ENCODE assay signal across 7 cellular contexts in the genomic region with DNA sequence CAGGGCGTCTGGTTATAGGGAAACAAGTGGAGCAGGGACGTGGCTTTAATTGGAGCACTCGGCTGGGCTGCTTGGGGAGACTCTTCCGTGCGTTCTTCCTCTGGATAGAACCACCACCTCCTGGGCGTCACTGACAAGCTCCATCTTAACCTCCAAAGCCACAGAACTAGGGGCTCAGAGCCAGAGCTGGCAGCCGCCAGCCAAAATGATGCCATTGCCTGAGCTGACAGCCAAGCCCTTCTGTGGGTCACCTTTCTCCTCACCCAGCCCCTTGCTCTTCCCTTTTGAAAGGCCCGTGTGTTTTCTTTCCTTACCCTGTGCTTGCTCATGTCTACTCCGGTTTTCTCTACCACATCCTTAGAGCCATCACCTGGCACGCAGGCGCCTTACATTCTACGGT.
DNase-seq lines count a peak whose midpoint lies in the region; ATAC-seq, FAIRE-seq and TF ChIP-seq lines count a peak whose summit lies in the region.
"Not testable (repeated sequence)": the region's sequence is repeated elsewhere in the genome, so short reads cannot be mapped to it uniquely, and the experiment has no call there.

No MANE protein-coding gene starts in this region.

- DNase-seq in RWPE1 (ENCODE audit: low spot score); central memory CD8-positive, alpha-beta T cell (ENCODE audit: low spot score in 2 of 2); Right ventricle myocardium inferior (ENCODE audit: missing footprints): not testable (repeated sequence)
- peak; percentile 17 for DNase-seq in left cardiac atrium
- DNase-seq in kidney = peak; percentile 29
- DNase-seq in myocyte (ENCODE audit: low read depth) = peak; percentile 57
- DNase-seq in gastrocnemius medialis = peak in 1 of 2 donors; percentile 81

- peaks cover 15% of the 10 kb centered on the region for H3K4me1 Mint-ChIP-seq in central memory CD8-positive, alpha-beta T cell

- H3K27ac ChIP-seq in RWPE1 (peak overlapping the region; percentile 40), gastrocnemius medialis (peak overlapping the region; percentile 85 to 87 (median 85))
- H3K27ac ChIP-seq in kidney (ENCODE audit: low read depth in 2 of 2, low read length in 2 of 2) = not testable (repeated sequence)

- not testable (repeated sequence) for H3K4me3 ChIP-seq in kidney (ENCODE audit: low read length in 2 of 2)
- peak overlapping the region in 1 of 4 donors; percentile 11 for H3K4me3 ChIP-seq in gastrocnemius medialis

- not testable (repeated sequence) for ATAC-seq in central memory CD8-positive, alpha-beta T cell (replicated peaks; ENCODE audit: extremely low read depth, poor library complexity, severe bottlenecking)
- ATAC-seq in Right ventricle myocardium inferior (peak; percentile 38), left cardiac atrium (peak in 1 of 2 donors; percentile 2), gastrocnemius medialis (peak; percentile 27 to 61)

- TF ChIP-seq POLR2A in gastrocnemius medialis (IDR thresholded peaks at IDR 0.05) = peak in 1 of 2 donors; percentile 0

- not testable (repeated sequence) for H3K9me3 ChIP-seq in kidney (ENCODE audit: control insufficient read depth in 1 of 2, low read length in 2 of 2); gastrocnemius medialis

- in situ Hi-C loops in gastrocnemius medialis (cut with MboI; ENCODE audit: low sequenced_read_pairs in 4 of 4) = not testable (repeated sequence)

- not testable (repeated sequence) for TF ChIP-seq CTCF in RWPE1 (conservative IDR thresholded peaks at IDR 0.05; ENCODE audit: low read depth); kidney (IDR thresholded peaks at IDR 0.05; ENCODE audit: borderline replicate concordance, extremely low read depth, insufficient read depth); gastrocnemius medialis (IDR thresholded peaks at IDR 0.05 in 4 of 5, conservative IDR thresholded peaks at IDR 0.05 in 1 of 5)

- POLR2A ChIA-PET in RWPE1 (lab: Yijun Ruan, JAX; ENCODE audit: low non-redundant PET) = interaction anchor here (0.6 kb wide), 1 partner anchor 77 kb away, joined by 3 read pairs; no protein-coding TSS in a partner anchor

- H3K27me3 Mint-ChIP-seq in central memory CD8-positive, alpha-beta T cell = not testable (repeated sequence)

- CTCF ChIA-PET in RWPE1 (lab: Yijun Ruan, JAX) = not testable (repeated sequence)

- not testable (repeated sequence) for H3K4me3 Mint-ChIP-seq in central memory CD8-positive, alpha-beta T cell

- not testable (repeated sequence) for H3K9ac ChIP-seq in kidney (ENCODE audit: low read length in 2 of 2)

- FAIRE-seq in kidney (lab: Jason Lieb, UNC) = not testable (repeated sequence)

- intact Hi-C loops in Right ventricle myocardium inferior (cut with DNase I); left cardiac atrium (cut with DNase I); kidney (cut with DNase I): not testable (repeated sequence)
- intact Hi-C loops in gastrocnemius medialis (cut with DNase I; ENCODE audit: low total_unique reads) = loop anchor here (10.0 kb wide), 1 partner anchor 65 kb away; the partner anchor contains the start of genes CEMP1 and PDPK1

- H3K36me3 ChIP-seq in kidney (ENCODE audit: control insufficient read depth in 1 of 2, insufficient read depth in 2 of 2, low read length in 2 of 2) = peaks cover 9 to 17% of the 10 kb centered on the region in 2 donors
- H3K36me3 ChIP-seq in gastrocnemius medialis = not testable (repeated sequence)

- not testable (repeated sequence) for H3K4me1 ChIP-seq in kidney (ENCODE audit: control insufficient read depth in 1 of 2, insufficient read depth in 1 of 2, low read depth in 1 of 2, low read length in 2 of 2)
- peaks cover 38 to 45% of the 10 kb centered on the region in 2 donors for H3K4me1 ChIP-seq in gastrocnemius medialis

- H3K36me3 Mint-ChIP-seq in central memory CD8-positive, alpha-beta T cell (ENCODE audit: insufficient read depth) = peaks cover 25% of the 10 kb centered on the region

- H3K27ac Mint-ChIP-seq in central memory CD8-positive, alpha-beta T cell (ENCODE audit: low read depth) = peak overlapping the region; percentile 62

- not testable (repeated sequence) for H3K27me3 ChIP-seq in gastrocnemius medialis

- H3K9me3 Mint-ChIP-seq in central memory CD8-positive, alpha-beta T cell = not testable (repeated sequence)
